ENCODE assay signal across 17 cellular contexts in the genomic region with DNA sequence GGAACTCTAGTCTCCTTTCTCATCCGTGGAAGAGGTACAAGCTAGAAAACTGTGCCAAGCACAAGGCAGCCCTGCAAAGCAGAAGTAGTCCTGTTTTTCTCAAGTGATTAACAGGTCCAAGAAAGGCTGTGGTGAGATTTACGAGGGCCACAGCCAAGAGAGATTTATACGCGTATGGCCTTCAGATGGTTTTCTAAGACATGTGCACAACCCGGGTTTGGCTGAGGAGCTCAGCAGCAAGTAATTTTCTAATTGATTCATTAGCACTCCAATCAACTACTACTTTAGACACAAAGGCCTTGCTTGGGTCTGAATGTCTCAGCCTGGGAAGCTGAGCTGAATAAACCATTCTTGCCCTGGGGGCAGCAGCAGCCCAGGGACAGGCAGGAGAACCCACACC. TPM values are rescaled to one million over a fixed set of nuclear protein-coding genes. Genes with fewer than 3 reads are reported as not detected.
DNase-seq lines count a peak whose midpoint lies in the region; ATAC-seq and TF ChIP-seq lines count a peak whose summit lies in the region.
"Had no signal": no experiment of that assay in that cellular context is flagged by ENCODE, and none has a peak within 500 bp of the region (broad histone marks: within the 10 kb centered on the region; RNA-seq: fewer than 3 reads in every experiment).

No MANE protein-coding gene starts in this region.

- H3K4me3 ChIP-seq in CD4-positive, alpha-beta memory T cell (ENCODE audit: low read length in 2 of 2) = no peak overlapping the region
- no peak overlapping the region for H3K4me3 ChIP-seq in dorsolateral prefrontal cortex
- H3K4me3 ChIP-seq: skin epidermis had no signal

- no peaks in the 10 kb centered on the region for H3K9me3 ChIP-seq in CD4-positive, alpha-beta memory T cell (ENCODE audit: control insufficient read depth in 1 of 2, low read length in 2 of 2)

- CTCF ChIA-PET in CD4-positive, alpha-beta memory T cell (lab: Charles Lee; ENCODE audit: partially characterized antibody) = no interaction called here

- H3K36me3 ChIP-seq in CD4-positive, alpha-beta memory T cell (ENCODE audit: insufficient read depth, low read length) = no peaks in the 10 kb centered on the region

- H3K4me1 ChIP-seq in CD4-positive, alpha-beta memory T cell (ENCODE audit: insufficient read depth, low read length) = peaks cover 24% of the 10 kb centered on the region

- POLR2A ChIA-PET in CD4-positive, alpha-beta memory T cell (lab: Charles Lee; ENCODE audit: partially characterized antibody) = interaction anchor here (0.7 kb wide), 1 partner anchor 55 kb away, joined by 3 read pairs; no protein-coding TSS in a partner anchor

- H3K27me3 ChIP-seq in CD4-positive, alpha-beta memory T cell (ENCODE audit: insufficient read depth, low read length) = no peaks in the 10 kb centered on the region
- H3K27me3 ChIP-seq in dorsolateral prefrontal cortex = no peaks in the 10 kb centered on the region

- DNase-seq in CD4-positive, alpha-beta memory T cell = no peak
- DNase-seq in MV-4-11 (lab: John Stamatoyannopoulos, UW) (peak; percentile 48), dorsolateral prefrontal cortex (peak in 1 of 10 donors; percentile 48), nephron progenitor cell (no peak), sciatic nerve (ENCODE audit: low spot score) (no peak), NCI-H1092 (lab: John Stamatoyannopoulos, UW) (no peak), NAMALWA (ENCODE audit: low spot score) (no peak)
- DNase-seq: ACHN; activated CD8-positive, alpha-beta memory T cell treated with anti-CD3 and anti-CD28 coated beads, Interleukin-2, amount 10 ng/mL, durations not matched to agents 7 days and 5 days; NCI-H2081; NCI-H526; stimulated activated CD4-positive, alpha-beta T cell treated with anti-CD3 and anti-CD28 coated beads, Interleukin-4, amount 100 ng/mL, for 4 hours; trophoblast cell had no signal

- ATAC-seq in HG02852 (IDR thresholded peaks at IDR 0.05; ENCODE audit: unreplicated experiment) (no peak), sciatic nerve (no peak)
- ATAC-seq: activated CD8-positive, alpha-beta memory T cell treated with anti-CD3 and anti-CD28 coated beads, Interleukin-2, amount 10 ng/mL, durations not matched to agents 7 days and 5 days had no signal

- intact Hi-C loops in CD4-positive, alpha-beta memory T cell (cut with micrococcal nuclease) = no loop called here
- intact Hi-C loops in dorsolateral prefrontal cortex (cut with DNase I) (no loop called here), sciatic nerve (cut with DNase I) (no loop called here)

- H3K27me3 Mint-ChIP-seq in CD4-positive, alpha-beta memory T cell = no peaks in the 10 kb centered on the region
- no peaks in the 10 kb centered on the region for H3K27me3 Mint-ChIP-seq in nephron progenitor cell (ENCODE audit: low read depth, poor library complexity)
- H3K27me3 Mint-ChIP-seq: activated CD8-positive, alpha-beta memory T cell treated with anti-CD3 and anti-CD28 coated beads, Interleukin-2, amount 10 ng/mL, durations not matched to agents 7 days and 5 days had no signal

- H3K4me1 Mint-ChIP-seq in CD4-positive, alpha-beta memory T cell = peaks cover 24 to 76% (median 56%) of the 10 kb centered on the region in 4 donors
- H3K4me1 Mint-ChIP-seq in nephron progenitor cell = peaks cover 87% of the 10 kb centered on the region

- H3K36me3 Mint-ChIP-seq in CD4-positive, alpha-beta memory T cell = peaks cover 0 to 3% of the 10 kb centered on the region in 2 donors
- H3K36me3 Mint-ChIP-seq in nephron progenitor cell (ENCODE audit: low read depth) = peaks cover 21% of the 10 kb centered on the region
- H3K36me3 Mint-ChIP-seq: activated CD8-positive, alpha-beta memory T cell treated with anti-CD3 and anti-CD28 coated beads, Interleukin-2, amount 10 ng/mL, durations not matched to agents 7 days and 5 days had no signal

- H3K27ac Mint-ChIP-seq in CD4-positive, alpha-beta memory T cell = peak overlapping the region in 5 of 7 donors; percentile 50 to 70 (median 60)
- H3K27ac Mint-ChIP-seq in nephron progenitor cell = peak overlapping the region; percentile 93
- H3K27ac Mint-ChIP-seq: activated CD8-positive, alpha-beta memory T cell treated with anti-CD3 and anti-CD28 coated beads, Interleukin-2, amount 10 ng/mL, durations not matched to agents 7 days and 5 days had no signal

- TF ChIP-seq CTCF in dorsolateral prefrontal cortex (IDR thresholded peaks at IDR 0.05 in 54 of 56, conservative IDR thresholded peaks at IDR 0.05 in 2 of 56; ENCODE audit: low read depth in 1 of 56, partially characterized antibody in 56 of 56) (no peak), nephron progenitor cell (IDR thresholded peaks at IDR 0.05) (no peak)

- no peaks in the 10 kb centered on the region for H3K9me3 Mint-ChIP-seq in CD4-positive, alpha-beta memory T cell
- H3K9me3 Mint-ChIP-seq in nephron progenitor cell = no peaks in the 10 kb centered on the region

- no peak overlapping the region for H3K27ac ChIP-seq in CD4-positive, alpha-beta memory T cell (ENCODE audit: low read depth, low read length)
- peak overlapping the region in 36 of 59 donors; percentile 1 to 84 (median 39) for H3K27ac ChIP-seq in dorsolateral prefrontal cortex
- H3K27ac ChIP-seq: HL-60, RWPE1, skin epidermis had no signal

- no peak overlapping the region for H3K4me3 Mint-ChIP-seq in CD4-positive, alpha-beta memory T cell
- no peak overlapping the region for H3K4me3 Mint-ChIP-seq in nephron progenitor cell
- H3K4me3 Mint-ChIP-seq: activated CD8-positive, alpha-beta memory T cell treated with anti-CD3 and anti-CD28 coated beads, Interleukin-2, amount 10 ng/mL, durations not matched to agents 7 days and 5 days had no signal

RNA-seq across cellular contexts. Expression of a gene that starts 55.8 kb away (rescaled TPM):
- 10 to 100 TPM; 67.6 to 87.6 TPM for total RNA-seq in CD4-positive, alpha-beta memory T cell
- polyA plus RNA-seq in CD4-positive, alpha-beta memory T cell = 10 to 100 TPM; 10.9 to 22.7 TPM
- total RNA-seq in dorsolateral prefrontal cortex (100 to 1,000 TPM in 118 of 120 experiments, 10 to 100 TPM in 2; 90.9 to 247 (median 178) TPM), sciatic nerve (104 TPM)
